ENCODE assay signal across 8 cellular contexts in the genomic region with DNA sequence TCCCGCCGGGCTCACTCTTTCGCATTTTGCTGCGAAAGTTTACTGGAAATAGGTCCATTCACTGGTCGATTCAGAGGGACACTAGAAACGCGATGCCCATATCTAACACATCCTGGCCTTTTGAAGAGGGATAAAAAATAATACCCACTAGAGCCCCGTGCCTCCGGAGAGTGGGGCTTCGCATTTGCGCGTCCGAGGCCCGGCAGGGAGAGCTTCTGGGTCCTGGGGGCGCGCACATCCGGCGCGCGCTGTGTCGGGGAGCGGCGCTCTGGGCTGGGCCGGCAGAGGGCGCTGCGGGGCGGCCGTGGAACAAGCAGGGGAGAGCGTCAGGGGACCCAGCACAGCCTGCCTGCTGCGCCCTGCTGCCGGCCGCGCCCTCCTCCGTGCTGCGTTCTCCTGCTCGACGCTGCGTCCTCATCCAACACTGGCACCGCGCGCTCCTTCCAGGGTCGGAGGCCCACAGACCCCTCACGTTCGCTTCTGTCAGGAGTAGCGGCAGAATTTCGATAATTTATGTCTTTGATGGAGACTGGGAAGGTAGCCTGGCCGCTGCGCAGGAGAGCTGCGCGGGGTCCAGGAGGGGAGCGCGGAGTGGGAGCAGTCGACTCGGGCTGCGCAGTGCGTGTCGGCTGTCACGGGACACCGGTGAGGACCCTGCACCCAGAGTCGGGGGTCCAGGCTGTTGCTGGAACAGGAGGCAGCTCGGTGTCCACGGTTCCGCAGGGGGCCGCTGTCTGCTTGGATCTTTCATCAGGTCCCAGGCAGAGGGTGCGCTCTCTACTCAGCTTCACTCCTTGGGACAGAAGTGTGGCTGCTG. TPM values are rescaled to one million over a fixed set of nuclear protein-coding genes. Genes with fewer than 3 reads are reported as not detected.
DNase-seq lines count a peak whose midpoint lies in the region; ATAC-seq and TF ChIP-seq lines count a peak whose summit lies in the region.

No MANE protein-coding gene starts in this region.

- H3K27ac ChIP-seq in angular gyrus (ENCODE audit: low read depth, low read length): peak overlapping the region; percentile 42
- peak overlapping the region; percentile 78 to 86 for H3K27ac ChIP-seq in right atrium auricular region
- H3K27ac ChIP-seq in urinary bladder (ENCODE audit: low read depth): no peak overlapping the region

- no peaks in the 10 kb centered on the region for H3K36me3 ChIP-seq in right atrium auricular region
- H3K36me3 ChIP-seq in urinary bladder (ENCODE audit: insufficient read depth): no peaks in the 10 kb centered on the region

- peaks cover 33% of the 10 kb centered on the region for H3K27me3 Mint-ChIP-seq in T-helper 2 cell treated with Interferon-gamma antibody and Interleukin-4, amounts not matched to agents 5 μg/mL and 100 μg/mL, for 36 hours (ENCODE audit: low read depth)

- WGBS in urinary bladder: 2% methylated on average over 65 of the region's 65 CpGs

- ATAC-seq in GM21723 (IDR thresholded peaks at IDR 0.05; ENCODE audit: unreplicated experiment): peak; percentile 99

- H3K4me3 Mint-ChIP-seq in T-helper 2 cell treated with Interferon-gamma antibody and Interleukin-4, amounts not matched to agents 5 μg/mL and 100 μg/mL, for 36 hours: peak overlapping the region; percentile 90

- no peaks in the 10 kb centered on the region for H3K9me3 Mint-ChIP-seq in T-helper 2 cell treated with Interferon-gamma antibody and Interleukin-4, amounts not matched to agents 5 μg/mL and 100 μg/mL, for 36 hours

- no peaks in the 10 kb centered on the region for H3K36me3 Mint-ChIP-seq in T-helper 2 cell treated with Interferon-gamma antibody and Interleukin-4, amounts not matched to agents 5 μg/mL and 100 μg/mL, for 36 hours (ENCODE audit: low read depth)

- no peaks in the 10 kb centered on the region for H3K27me3 ChIP-seq in right atrium auricular region

- peaks cover 0 to 36% of the 10 kb centered on the region in 2 donors for H3K4me1 ChIP-seq in right atrium auricular region
- no peaks in the 10 kb centered on the region for H3K4me1 ChIP-seq in urinary bladder (ENCODE audit: insufficient read depth)

- H3K4me1 Mint-ChIP-seq in T-helper 2 cell treated with Interferon-gamma antibody and Interleukin-4, amounts not matched to agents 5 μg/mL and 100 μg/mL, for 36 hours (ENCODE audit: low read depth): no peaks in the 10 kb centered on the region

- H3K4me3 ChIP-seq in Jurkat, Clone E6-1 (ENCODE audit: low read length): peak overlapping the region; percentile 27
- peak overlapping the region; percentile 40 to 63 for H3K4me3 ChIP-seq in right atrium auricular region
- peak overlapping the region; percentile 44 for H3K4me3 ChIP-seq in urinary bladder (ENCODE audit: low read depth, low read length)

- no peaks in the 10 kb centered on the region for H3K9me3 ChIP-seq in right atrium auricular region

- peak; percentile 81 for DNase-seq in Daoy (ENCODE audit: low read depth)
- DNase-seq in Jurkat, Clone E6-1 (ENCODE audit: low read depth, low spot score): peak; percentile 60
- DNase-seq in T-helper 2 cell treated with Interferon-gamma antibody and Interleukin-4, amounts not matched to agents 5 μg/mL and 100 μg/mL, for 36 hours (ENCODE audit: low spot score): peak; percentile 83
- DNase-seq in right atrium auricular region (ENCODE audit: low spot score): peak; percentile 82
- DNase-seq in pulmonary artery endothelial cell (ENCODE audit: low read depth, low spot score): peak; percentile 29

- peak overlapping the region; percentile 67 for H3K27ac Mint-ChIP-seq in T-helper 2 cell treated with Interferon-gamma antibody and Interleukin-4, amounts not matched to agents 5 μg/mL and 100 μg/mL, for 36 hours

- TF ChIP-seq CTCF in right atrium auricular region (IDR thresholded peaks at IDR 0.05): peak; percentile 90 to 91

RNA-seq across cellular contexts. Expression of a gene that starts 41.5 kb away (rescaled TPM):
- 16.5 and 23.5 TPM in 2 replicates for total RNA-seq in Daoy (2014; rRNA removed; shearing (Covaris generic))
- polyA plus RNA-seq in Jurkat, Clone E6-1 (2012; ENCODE audit: insufficient read depth, insufficient read length): 87.1 TPM
- total RNA-seq in right atrium auricular region (10 to 100 TPM; 56.1 to 56.5 TPM), pulmonary artery endothelial cell (21.0 and 24.6 TPM in 2 replicates), urinary bladder (37.7 TPM)
- polyA plus RNA-seq in urinary bladder: 50.9 TPM

Comparison
In these comparisons a context has a peak if more than half of its experiments do, and no peak if none do; other contexts are left out.
1. DNase-seq: peak in every context shown above with its lines; median percentile 83 in T-helper 2 cell treated with Interferon-gamma antibody and Interleukin-4, amounts not matched to agents 5 μg/mL and 100 μg/mL, for 36 hours; 82 in right atrium auricular region; 81 in Daoy; 60 in Jurkat, Clone E6-1; 29 in pulmonary artery endothelial cell.